1 cellular context compared by ENCODE assay signal in the genomic region with DNA sequence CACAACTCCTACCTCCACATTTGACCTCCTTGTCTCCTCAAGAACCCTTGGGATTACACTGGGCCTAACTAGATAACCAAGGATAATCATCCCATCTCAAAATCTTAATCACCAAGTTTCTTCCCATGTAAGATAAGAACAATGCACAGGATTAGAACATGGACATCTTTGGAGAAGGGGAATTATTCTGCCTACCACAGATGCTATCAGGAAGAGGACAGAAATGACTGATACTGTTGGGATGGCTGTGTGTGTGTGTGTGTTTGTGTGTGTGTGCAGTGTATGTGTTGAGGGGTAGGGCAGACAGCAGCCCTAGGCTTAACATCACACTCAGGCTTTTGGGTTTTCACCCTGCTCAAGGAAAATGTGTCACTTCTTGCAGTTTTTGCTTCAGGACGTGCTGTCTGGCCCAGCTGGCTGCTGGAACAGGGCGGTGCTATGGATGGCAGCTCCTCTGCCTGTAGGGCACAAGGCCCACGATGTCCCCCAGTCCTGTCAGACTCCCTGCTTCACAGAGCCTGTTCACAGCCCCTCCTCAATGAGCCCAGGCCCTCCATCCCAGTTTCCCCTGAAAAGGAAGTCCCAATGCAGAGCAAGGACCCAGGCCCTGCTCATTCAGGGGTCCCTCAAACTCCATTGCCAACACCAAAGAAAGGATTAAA.
TF ChIP-seq lines count a peak whose summit lies in the region.

No MANE protein-coding gene starts in this region.

TF ChIP-seq in GM12891, 5 proteins besides CTCF, POLR2A, EP300 and RAD21 (continued from another document):
- TF ChIP-seq POLR2AphosphoS5 (IDR thresholded peaks at IDR 0.05; ENCODE audit: low read depth, low read length) = no peak; the same call in 1 of the 2 replicates
